ENCODE assay signal across 12 cellular contexts in genomic region chr5:33313150-33313549, GRCh38.
A peak's percentile ranks its signal among the peaks of the same experiment; 100 is the strongest.
DNase-seq lines count a peak whose midpoint lies in the region; ATAC-seq, FAIRE-seq and TF ChIP-seq lines count a peak whose summit lies in the region.
"Had no signal": no experiment of that assay in that cellular context is flagged by ENCODE, and none has a peak within 500 bp of the region (broad histone marks: within the 10 kb centered on the region; RNA-seq: fewer than 3 reads in every experiment).

No MANE protein-coding gene starts in this region.

- ATAC-seq in HG02970 (IDR thresholded peaks at IDR 0.05; ENCODE audit: low FRiP score, unreplicated experiment) = no peak
- ATAC-seq: gastrocnemius medialis had no signal

- no peaks in the 10 kb centered on the region for H3K27me3 ChIP-seq in bronchial epithelial cell (ENCODE audit: control insufficient read depth, insufficient read depth, low read length)
- H3K27me3 ChIP-seq: gastrocnemius medialis had no signal

- H3K36me3 ChIP-seq in bronchial epithelial cell (ENCODE audit: control insufficient read depth, insufficient read depth, low read length) = no peaks in the 10 kb centered on the region
- H3K36me3 ChIP-seq: gastrocnemius medialis had no signal

- H3K4me3 ChIP-seq in LNCaP clone FGC (ENCODE audit: low read depth, low read length) (no peak overlapping the region), bronchial epithelial cell (ENCODE audit: low read depth, low read length) (no peak overlapping the region)
- H3K4me3 ChIP-seq: gastrocnemius medialis had no signal

- FAIRE-seq in bronchial epithelial cell (lab: Jason Lieb, UNC) = peak; percentile 98

- DNase-seq in AG09319 (ENCODE audit: extremely low read depth, low read depth) = peak; percentile 72
- peak; percentile 52 for DNase-seq in LNCaP clone FGC (ENCODE audit: low read depth)
- peak; percentile 100 for DNase-seq in bronchial epithelial cell (ENCODE audit: low read depth)
- peak; percentile 45 to 84 for DNase-seq in lung microvascular endothelial cell (ENCODE audit: low read depth in 2 of 2)
- no peak for DNase-seq in cortex of kidney (lab: John Stamatoyannopoulos, UW)
- DNase-seq in DMS114 treated with DMSO at 0.1 percent for 48 hours (lab: John Stamatoyannopoulos, UW; ENCODE audit: unreplicated experiment) = no peak
- no peak for DNase-seq in SK-N-DZ (ENCODE audit: low spot score)
- DNase-seq: activated naive CD4-positive, alpha-beta T cell treated with anti-CD3 and anti-CD28 coated beads for 36 hours; gastrocnemius medialis; KG1; stimulated activated CD4-positive, alpha-beta T cell treated with anti-CD3 and anti-CD28 coated beads, Interleukin-2, amount 100 ng/mL, for 24 hours had no signal

- TF ChIP-seq CTCF in AG09319 (IDR thresholded peaks at IDR 0.05; ENCODE audit: low read depth, low read length) = no peak
- no peak for TF ChIP-seq CTCF in LNCaP clone FGC (IDR thresholded peaks at IDR 0.05; ENCODE audit: control insufficient read depth, extremely low read depth, insufficient read depth)
- TF ChIP-seq CTCF in bronchial epithelial cell (IDR thresholded peaks at IDR 0.05; ENCODE audit: insufficient read depth, low read length, severe bottlenecking) = no peak

Comparison
In these comparisons a context has a peak if more than half of its experiments do, and no peak if none do; other contexts are left out.
1. DNase-seq: peak in AG09319 (single experiment), LNCaP clone FGC (single experiment), bronchial epithelial cell (single experiment) and lung microvascular endothelial cell (2 of 2); none in cortex of kidney (single experiment), DMS114 treated with DMSO at 0.1 percent for 48 hours (single experiment) and SK-N-DZ (single experiment).